34 cellular contexts compared by ENCODE assay signal in the genomic region with DNA sequence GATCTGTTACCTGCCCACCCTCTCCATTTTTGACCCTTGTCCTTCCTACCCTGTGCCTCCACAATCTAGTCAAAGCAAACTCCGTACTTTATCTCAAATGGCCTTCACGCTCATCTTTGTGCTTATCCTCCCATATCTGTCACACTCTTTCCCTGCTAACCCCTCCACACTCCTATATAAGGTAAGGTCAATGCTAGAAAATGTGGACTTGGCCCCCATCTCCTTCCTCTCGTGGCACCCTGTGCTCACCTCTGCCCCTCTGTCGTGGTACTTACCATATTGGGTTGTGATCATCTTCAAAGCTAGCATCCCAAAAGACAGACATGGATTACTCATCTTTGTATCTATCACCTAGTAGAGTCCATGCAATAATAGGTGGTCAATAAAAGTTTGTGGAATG.
"Had no signal": no experiment of that assay in that cellular context is flagged by ENCODE, and none has a peak within 500 bp of the region (broad histone marks: within the 10 kb centered on the region; RNA-seq: fewer than 3 reads in every experiment).

No MANE protein-coding gene starts in this region.

- H3K27me3 ChIP-seq: MG63 had no signal

- H3K9me3 ChIP-seq: MG63 had no signal

- H3K4me3 ChIP-seq: MG63 had no signal

- H3K36me3 ChIP-seq: MG63 had no signal

- DNase-seq: Karpas-422, Kasumi-1, MG63, MM.1S, MV-4-11, NCI-H1048, NCI-H1092, NCI-H1092 treated with DMSO at 0.1 percent for 48 hours, NCI-H1105, NCI-H1105 treated with DMSO at 0.1 percent for 48 hours, NCI-H1417, NCI-H1417 treated with DMSO at 0.1 percent for 48 hours, NCI-H1436, NCI-H1436 treated with DMSO at 0.1 percent for 48 hours, NCI-H146, NCI-H1694, NCI-H1694 treated with DMSO at 0.1 percent for 48 hours, NCI-H187, NCI-H187 treated with DMSO at 0.1 percent for 48 hours, NCI-H1930, NCI-H2029, NCI-H2029 treated with DMSO at 0.1 percent for 48 hours, NCI-H2081, NCI-H2081 treated with DMSO at 0.1 percent for 48 hours, NCI-H2107, NCI-H2171, NCI-H2171 treated with DMSO at 0.1 percent for 48 hours, NCI-H2227 treated with DMSO at 0.1 percent for 48 hours, NCI-H226, NCI-H345, NCI-H446, NCI-H446 treated with DMSO at 0.1 percent for 48 hours, NCI-H510A, NCI-H510A treated with DMSO at 0.1 percent for 48 hours had no signal
